ENCODE assay signal across 8 cellular contexts in genomic region chr6:124962617-124963415, GRCh38. TPM values are rescaled to one million over a fixed set of nuclear protein-coding genes. Genes with fewer than 3 reads are reported as not detected.
A peak's percentile ranks its signal among the peaks of the same experiment; 100 is the strongest.
DNase-seq lines count a peak whose midpoint lies in the region; ATAC-seq and TF ChIP-seq lines count a peak whose summit lies in the region.

No MANE protein-coding gene starts in this region.

- H3K9me3 ChIP-seq in HCT116 (ENCODE audit: control insufficient read depth in 1 of 2, insufficient read depth in 1 of 2, low read depth in 1 of 2, low read length in 2 of 2) (no peaks in the 10 kb centered on the region), mucosa of rectum (ENCODE audit: control insufficient read depth in 2 of 2, low read length in 2 of 2) (no peaks in the 10 kb centered on the region), upper lobe of left lung (no peaks in the 10 kb centered on the region)

- ATAC-seq in HCT116: peak; percentile 44
- ATAC-seq in upper lobe of left lung (ENCODE audit: low FRiP score in 2 of 2): peak; percentile 57 to 69
- ATAC-seq in HG03097 (IDR thresholded peaks at IDR 0.05; ENCODE audit: low FRiP score, unreplicated experiment): no peak

- no peak for TF ChIP-seq POLR2A in HCT116 (IDR thresholded peaks at IDR 0.05; ENCODE audit: borderline replicate concordance, extremely low read depth, insufficient read depth, insufficient read length)
- no peak for TF ChIP-seq POLR2A in upper lobe of left lung (IDR thresholded peaks at IDR 0.05)

- H3K4me1 ChIP-seq in HCT116 (ENCODE audit: control insufficient read depth in 1 of 2, insufficient read depth in 2 of 2, low read length in 2 of 2) (peaks cover 36 to 67% of the 10 kb centered on the region in 2 experiments), mucosa of rectum (ENCODE audit: control insufficient read depth in 2 of 2, insufficient read depth in 2 of 2, low read length in 2 of 2) (peaks cover 0 to 8% of the 10 kb centered on the region in 2 donors), upper lobe of left lung (peaks cover 10 to 25% (median 20%) of the 10 kb centered on the region in 4 donors)

- TF ChIP-seq CTCF in HCT116 (IDR thresholded peaks at IDR 0.05 in 2 of 3, conservative IDR thresholded peaks at IDR 0.05 in 1 of 3; ENCODE audit: borderline replicate concordance in 1 of 3, insufficient read depth in 1 of 3, low read depth in 2 of 3, low read length in 2 of 3) (no peak), VCaP (conservative IDR thresholded peaks at IDR 0.05) (no peak), upper lobe of left lung (IDR thresholded peaks at IDR 0.05) (peak in 1 of 6 experiments; percentile 8)

- RAD21 ChIA-PET in HCT116 (lab: Charles Lee; ENCODE audit: low non-redundant PET in 1 of 2, low total read pairs in 2 of 2, uncharacterized antibody in 2 of 2, unreplicated experiment in 2 of 2): interaction anchor here in 1 of 2 experiments (0.8 kb wide), 1 partner anchor 151 kb away, joined by 3 read pairs; no protein-coding TSS in a partner anchor

- H3K27me3 ChIP-seq in HCT116 (ENCODE audit: insufficient read depth, low read length) (no peaks in the 10 kb centered on the region), mucosa of rectum (ENCODE audit: control insufficient read depth in 2 of 2, insufficient read depth in 2 of 2, low read length in 2 of 2) (no peaks in the 10 kb centered on the region), upper lobe of left lung (no peaks in the 10 kb centered on the region)

- CTCF ChIA-PET in HCT116 (lab: Charles Lee): interaction anchor here (1.1 kb wide), 1 partner anchor 151 kb away, joined by 5 read pairs; no protein-coding TSS in a partner anchor

- intact Hi-C loops in HCT116 (cut with micrococcal nuclease): loop anchor here (10.0 kb wide), 1 partner anchor 142 kb away; no protein-coding TSS in a partner anchor

- no peaks in the 10 kb centered on the region for H3K9me2 ChIP-seq in HCT116 (ENCODE audit: insufficient read depth)

- WGBS in upper lobe of left lung, 2 donors: 1 to 2% methylated on average over 26 to 51 of the region's 67 CpGs

- H3K4me2 ChIP-seq in HCT116 (ENCODE audit: low read length): peak overlapping the region; percentile 93

- H3K9ac ChIP-seq in HCT116 (ENCODE audit: low read length): peak overlapping the region; percentile 74
- H3K9ac ChIP-seq in mucosa of rectum (ENCODE audit: low read depth in 1 of 2, low read length in 2 of 2): peak overlapping the region; percentile 58 to 77

- peaks cover 45% of the 10 kb centered on the region for H3K79me2 ChIP-seq in HCT116 (ENCODE audit: insufficient read depth, low read length)

- H4K20me1 ChIP-seq in HCT116 (ENCODE audit: insufficient read depth): no peaks in the 10 kb centered on the region

- no peak; the same call in 1 of the 2 replicates for TF ChIP-seq RAD21 in HCT116 (IDR thresholded peaks at IDR 0.05; ENCODE audit: low read depth)

- POLR2A ChIA-PET in HCT116 (lab: Charles Lee): interaction anchor here (0.9 kb wide), 1 partner anchor 10 kb away, joined by 3 read pairs; no protein-coding TSS in a partner anchor

- H2AFZ ChIP-seq in HCT116 (ENCODE audit: low read depth, low read length, poor library complexity, severe bottlenecking): no peak overlapping the region

- no peak for TF ChIP-seq EP300 in upper lobe of left lung (IDR thresholded peaks at IDR 0.05)

- peak overlapping the region; percentile 85 for H3K27ac ChIP-seq in HCT116 (ENCODE audit: low read depth, low read length)
- peak overlapping the region; percentile 19; the same call in 1 of the 2 replicates for H3K27ac ChIP-seq in VCaP
- H3K27ac ChIP-seq in mucosa of rectum (ENCODE audit: low read depth in 2 of 2, low read length in 2 of 2): peak overlapping the region; percentile 65 to 75
- peak overlapping the region; percentile 90 to 96 (median 92) for H3K27ac ChIP-seq in upper lobe of left lung

- H3K36me3 ChIP-seq in HCT116 (ENCODE audit: control insufficient read depth in 1 of 2, insufficient read depth in 2 of 2, low read length in 2 of 2) (no peaks in the 10 kb centered on the region), mucosa of rectum (ENCODE audit: control insufficient read depth in 2 of 2, insufficient read depth in 2 of 2, low read length in 2 of 2) (no peaks in the 10 kb centered on the region), upper lobe of left lung (no peaks in the 10 kb centered on the region)

- H3K4me3 ChIP-seq in HCT116 (replicated peaks in 1 of 2; ENCODE audit: low read depth in 1 of 2, low read length in 2 of 2) (peak overlapping the region; percentile 66 to 71), mucosa of rectum (ENCODE audit: low read length in 2 of 2) (peak overlapping the region; percentile 74 to 81), upper lobe of left lung (peak overlapping the region; percentile 53 to 91 (median 86))

- no TSS peak for BruUV-seq in HCT116 (replicated peaks; lab: Mats Ljungman, UMichigan)

- DNase-seq in EH (ENCODE audit: low read depth): peak; percentile 56
- no peak for DNase-seq in HCT116 (ENCODE audit: low read depth, low spot score)
- peak; percentile 35 for DNase-seq in fibroblast of gingiva (ENCODE audit: low read depth)
- DNase-seq in upper lobe of left lung: peak; percentile 61 to 89
- no peak for DNase-seq in effector CD8-positive, alpha-beta T cell (lab: John Stamatoyannopoulos, UW)

TF ChIP-seq in HCT116, 20 proteins besides CTCF, POLR2A, EP300 and RAD21:
- TF ChIP-seq ZFX (IDR thresholded peaks at IDR 0.05) (peak; percentile 85), ZNF274 (IDR thresholded peaks at IDR 0.05; ENCODE audit: low read depth, low read length) (no peak), CBX3 (IDR thresholded peaks at IDR 0.05; ENCODE audit: low read depth) (0 out of 2 replicates have a peak, but pooled peaks have one; percentile 30), SRF (IDR thresholded peaks at IDR 0.05; ENCODE audit: low read depth) (no peak), SIN3A (IDR thresholded peaks at IDR 0.05; ENCODE audit: low read depth) (0 out of 2 replicates have a peak, but pooled peaks have one; percentile 9), POLR2AphosphoS5 (IDR thresholded peaks at IDR 0.05; ENCODE audit: low read depth, low read length) (peak; percentile 48)
- TF ChIP-seq, protein P1, sequence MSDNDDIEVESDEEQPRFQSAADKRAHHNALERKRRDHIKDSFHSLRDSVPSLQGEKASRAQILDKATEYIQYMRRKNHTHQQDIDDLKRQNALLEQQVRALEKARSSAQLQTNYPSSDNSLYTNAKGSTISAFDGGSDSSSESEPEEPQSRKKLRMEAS (IDR thresholded peaks at IDR 0.05): peak; percentile 16; the same call in 1 of the 2 replicates

RNA-seq across cellular contexts. Expression of gene RNF217, which starts 0.6 kb away (rescaled TPM):
- 20.4 TPM for total RNA-seq in HCT116 (2021; ENCODE audit: unreplicated experiment)
- polyA plus RNA-seq in HCT116 (2012): 7.2 and 7.9 TPM in 2 replicates
- total RNA-seq in upper lobe of left lung: 10 to 100 TPM; 14.6 to 55.5 (median 31.9) TPM

Comparison
In these comparisons a context has a peak if more than half of its experiments do, and no peak if none do; other contexts are left out.
1. DNase-seq: peak in EH (single experiment), fibroblast of gingiva (single experiment) and upper lobe of left lung (2 of 2); none in HCT116 (single experiment) and effector CD8-positive, alpha-beta T cell (single experiment).
2. H3K27ac ChIP-seq: peak in every context shown above with its lines; median percentile 92 in upper lobe of left lung; 85 in HCT116; 70 in mucosa of rectum; 19 in VCaP.
3. Peak in every context shown above with its lines, with median percentiles within 50 percentile points of each other: H3K4me3 ChIP-seq.